15 cellular contexts compared by ENCODE assay signal in genomic region chr4:55634417-55635128, GRCh38. TPM values are rescaled to one million over a fixed set of nuclear protein-coding genes. Genes with fewer than 3 reads are reported as not detected.
DNase-seq lines count a peak whose midpoint lies in the region; TF ChIP-seq lines count a peak whose summit lies in the region.
"Had no signal": no experiment of that assay in that cellular context is flagged by ENCODE, and none has a peak within 500 bp of the region (broad histone marks: within the 10 kb centered on the region; RNA-seq: fewer than 3 reads in every experiment).

No MANE protein-coding gene starts in this region.

- peaks cover 32% of the 10 kb centered on the region for H3K4me1 ChIP-seq in OCI-LY3 (ENCODE audit: low read length)
- H3K4me1 ChIP-seq in esophagus (ENCODE audit: control insufficient read depth in 2 of 2, insufficient read depth in 2 of 2, low read length in 1 of 2), result peaks cover 4% of the 10 kb centered on the region in 2 donors
- H3K4me1 ChIP-seq: A549 had no signal

- no peaks in the 10 kb centered on the region for H3K79me2 ChIP-seq in OCI-LY3 (ENCODE audit: low read length)

- DNase-seq in NCI-H2171 treated with DMSO at 0.1 percent for 48 hours (lab: John Stamatoyannopoulos, UW) (peak; percentile 19), NCI-H2171 (lab: John Stamatoyannopoulos, UW) (no peak), retinal pigment epithelial cell (ENCODE audit: low read depth) (no peak), UCSD-AML1 (lab: John Stamatoyannopoulos, UW; ENCODE audit: unreplicated experiment) (no peak), anterior cingulate cortex (lab: John Stamatoyannopoulos, UW) (no peak), kidney tubule cell (ENCODE audit: low spot score) (no peak)
- DNase-seq: brain microvascular endothelial cell; dermis blood vessel endothelial cell; islet precursor cell; stimulated activated naive CD4-positive, alpha-beta T cell treated with Interleukin-2 at 50 U/mL for 16 hours; transverse colon had no signal

- 28 to 33% methylated on average over 3 of the region's 3 CpGs for WGBS in esophagus, 2 donors

- no peaks in the 10 kb centered on the region for H3K36me3 ChIP-seq in OCI-LY3 (replicated peaks; ENCODE audit: low read depth, low read length)
- no peaks in the 10 kb centered on the region for H3K36me3 ChIP-seq in esophagus (ENCODE audit: control insufficient read depth in 2 of 2, insufficient read depth in 2 of 2, low read length in 1 of 2)
- H3K36me3 ChIP-seq: brain microvascular endothelial cell, neutrophil, transverse colon had no signal

- peak overlapping the region; percentile 72 for H3K4me2 ChIP-seq in OCI-LY3 (ENCODE audit: low read length)

- no peak overlapping the region for H2AFZ ChIP-seq in OCI-LY3 (ENCODE audit: low read depth, low read length)

- H3K9me3 ChIP-seq in OCI-LY3 (ENCODE audit: insufficient read depth, low read length) (no peaks in the 10 kb centered on the region), esophagus (ENCODE audit: control insufficient read depth in 2 of 2, insufficient read depth in 1 of 2, low read depth in 1 of 2, low read length in 1 of 2) (no peaks in the 10 kb centered on the region)
- H3K9me3 ChIP-seq: A549, neutrophil, transverse colon had no signal

- H3K4me3 ChIP-seq in OCI-LY3 (ENCODE audit: low read length) (no peak overlapping the region), esophagus (ENCODE audit: low read depth in 1 of 2, low read length in 2 of 2) (peak overlapping the region; percentile 73 to 94), retinal pigment epithelial cell (ENCODE audit: low read length) (peak overlapping the region; percentile 57)
- H3K4me3 ChIP-seq: A549, transverse colon had no signal

- H4K20me1 ChIP-seq in OCI-LY3 (ENCODE audit: insufficient read depth, low read length), result no peaks in the 10 kb centered on the region

- TF ChIP-seq CTCF in OCI-LY3 (IDR thresholded peaks at IDR 0.05; ENCODE audit: low read depth, low read length), result no peak
- TF ChIP-seq CTCF in retinal pigment epithelial cell (conservative IDR thresholded peaks at IDR 0.05; ENCODE audit: low read depth, low read length), result no peak

- no peak overlapping the region for H3K9ac ChIP-seq in OCI-LY3 (ENCODE audit: low read length)

- peaks cover 35% of the 10 kb centered on the region for H3K27me3 ChIP-seq in OCI-LY3 (ENCODE audit: low read depth, low read length)
- H3K27me3 ChIP-seq in esophagus (ENCODE audit: control insufficient read depth in 1 of 2, insufficient read depth in 2 of 2, low read length in 2 of 2), result no peaks in the 10 kb centered on the region

- H3K27ac ChIP-seq in OCI-LY3 (ENCODE audit: low read length) (no peak overlapping the region), esophagus (ENCODE audit: low read depth in 2 of 2, low read length in 1 of 2) (no peak overlapping the region)
- H3K27ac ChIP-seq: A549, brain microvascular endothelial cell, neutrophil, transverse colon had no signal

RNA-seq across cellular contexts. Expression of gene NMU, which starts 1.5 kb away (rescaled TPM):
- 100 to 1,000 TPM in 1 of 2 donors, 10 to 100 TPM in 1; 47.9 to 138 TPM for polyA plus RNA-seq in esophagus

RNA-seq across cellular contexts. Expression of gene PDCL2, which starts 42.5 kb away (rescaled TPM):
- 1 to 10 TPM in 1 of 2 donors, under 1 TPM in 1; 0.39 to 1.2 TPM for polyA plus RNA-seq in esophagus
- polyA plus RNA-seq: A549 had no signal
